ENCODE assay signal across 8 cellular contexts in the genomic region with DNA sequence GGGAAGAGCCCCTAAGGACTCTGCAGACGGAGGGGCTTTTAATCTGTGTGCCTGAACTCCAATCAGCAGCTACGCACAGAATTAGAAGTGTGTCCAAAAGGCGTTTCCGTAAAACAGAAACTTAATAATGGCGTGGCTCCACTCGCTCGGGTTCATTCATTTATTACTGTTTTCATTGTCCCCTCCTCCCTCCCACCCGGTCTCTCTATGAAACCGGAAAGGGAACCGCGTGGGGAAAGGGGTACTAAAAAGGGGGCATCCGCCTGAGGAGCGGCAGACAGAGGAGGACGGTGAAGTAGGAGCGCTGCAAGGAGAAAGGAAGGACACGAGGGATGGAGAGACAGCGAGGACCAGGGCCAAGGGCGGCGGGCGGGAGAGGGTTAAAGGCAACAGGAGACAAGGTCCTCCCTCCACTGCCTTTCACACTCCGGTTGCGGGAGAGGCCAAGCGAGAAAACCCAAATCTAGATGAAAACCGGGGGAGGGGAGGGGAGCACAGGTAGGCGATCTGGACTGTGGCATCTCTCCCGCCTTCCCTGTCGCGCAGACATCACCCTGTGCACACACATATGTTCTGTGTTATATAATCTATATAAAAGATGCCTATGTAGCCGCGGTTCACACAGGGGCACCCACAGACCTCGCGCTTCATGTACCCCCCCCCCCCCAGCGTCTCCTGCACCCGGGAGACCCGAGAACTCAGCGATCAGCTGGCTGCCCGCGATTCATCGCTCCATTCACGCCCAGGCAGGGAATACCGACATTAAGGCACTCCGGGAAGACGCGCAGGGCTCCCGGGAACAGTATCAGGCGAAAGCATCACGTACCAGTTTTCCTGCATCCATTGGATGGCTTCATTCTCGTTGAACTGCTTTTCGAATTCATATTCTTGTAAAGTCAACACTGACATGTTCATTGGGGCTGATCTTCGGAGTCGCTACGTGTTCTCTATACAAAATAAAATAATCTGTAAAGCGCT. TPM values are rescaled to one million over a fixed set of nuclear protein-coding genes. Genes with fewer than 3 reads are reported as not detected.
A peak's percentile ranks its signal among the peaks of the same experiment; 100 is the strongest.
DNase-seq lines count a peak whose midpoint lies in the region; TF ChIP-seq lines count a peak whose summit lies in the region.

No MANE protein-coding gene starts in this region.

- WGBS in thymus: under 1% methylated on average over 53 of the region's 53 CpGs

- peak overlapping the region; percentile 59 to 62 for H3K4me3 ChIP-seq in foreskin fibroblast (ENCODE audit: low read depth in 1 of 2, low read length in 2 of 2)
- H3K4me3 ChIP-seq in neural progenitor cell: peak overlapping the region; percentile 82
- H3K4me3 ChIP-seq in thymus (ENCODE audit: low read length): peak overlapping the region; percentile 92

- H3K27ac ChIP-seq in neural progenitor cell (peak overlapping the region; percentile 92), thymus (ENCODE audit: low read depth) (peak overlapping the region; percentile 91)

- peak overlapping the region; percentile 75 for H2AFZ ChIP-seq in neural progenitor cell (replicated peaks)

- peak overlapping the region; percentile 98 for H3K4me3 Mint-ChIP-seq in neural progenitor cell

- H3K27ac Mint-ChIP-seq in neural progenitor cell: peak overlapping the region; percentile 95

- peaks cover 1% of the 10 kb centered on the region for H3K36me3 Mint-ChIP-seq in neural progenitor cell

- H3K79me2 ChIP-seq in neural progenitor cell (ENCODE audit: low read depth): peaks cover 62% of the 10 kb centered on the region

- no peaks in the 10 kb centered on the region for H4K20me1 ChIP-seq in neural progenitor cell (ENCODE audit: low read depth)

- peaks cover 7% of the 10 kb centered on the region for H3K27me3 Mint-ChIP-seq in neural progenitor cell (ENCODE audit: insufficient read depth, low read depth)

- DNase-seq in NCI-H524 (lab: John Stamatoyannopoulos, UW) (peak; percentile 46 to 47), NCI-H524 treated with DMSO at 0.1 percent for 48 hours (lab: John Stamatoyannopoulos, UW) (no peak), HS-27A (ENCODE audit: low read depth) (peak; percentile 34), RPMI8226 (peak; percentile 39), foreskin fibroblast (peak in 1 of 2 donors; percentile 76), neural progenitor cell (ENCODE audit: low spot score) (peak; percentile 58)
- peak; percentile 7 to 12 (median 12) for DNase-seq in activated naive CD4-positive, alpha-beta T cell (lab: John Stamatoyannopoulos, UW)

- H3K9ac ChIP-seq in neural progenitor cell: peak overlapping the region; percentile 62

- peak overlapping the region; percentile 96 for H3K4me2 ChIP-seq in neural progenitor cell

- peaks cover 58% of the 10 kb centered on the region for H3F3A ChIP-seq in neural progenitor cell (ENCODE audit: low read depth)

- peaks cover 50% of the 10 kb centered on the region for H3K4me1 ChIP-seq in neural progenitor cell
- H3K4me1 ChIP-seq in thymus (ENCODE audit: control insufficient read depth, insufficient read depth, low read length): peaks cover 3% of the 10 kb centered on the region

- H3K36me3 ChIP-seq in neural progenitor cell (no peaks in the 10 kb centered on the region), thymus (ENCODE audit: control insufficient read depth, insufficient read depth) (no peaks in the 10 kb centered on the region)

- H3K27me3 ChIP-seq in neural progenitor cell (no peaks in the 10 kb centered on the region), thymus (ENCODE audit: control insufficient read depth, insufficient read depth) (no peaks in the 10 kb centered on the region)

- H3K9me3 ChIP-seq in neural progenitor cell (ENCODE audit: low read depth): no peaks in the 10 kb centered on the region
- H3K9me3 ChIP-seq in thymus (ENCODE audit: control insufficient read depth): peaks cover 2% of the 10 kb centered on the region

- TF ChIP-seq CTCF in foreskin fibroblast (IDR thresholded peaks at IDR 0.05; ENCODE audit: low read depth, low read length) (no peak), neural progenitor cell (IDR thresholded peaks at IDR 0.05) (no peak)

- peaks cover 53% of the 10 kb centered on the region for H3K4me1 Mint-ChIP-seq in neural progenitor cell

- H3K9me3 Mint-ChIP-seq in neural progenitor cell: peaks cover 2% of the 10 kb centered on the region

RNA-seq across cellular contexts. Expression of a gene that starts 0.7 kb away (rescaled TPM):
- total RNA-seq in neural progenitor cell (ENCODE audit: low replicate concordance): 45.9 and 54.4 TPM in 2 replicates
- 2.8 TPM for polyA plus RNA-seq in thymus
